In genomic region chr3:183692436-183692835, GRCh38 we compare ENCODE assay signal across 22 cellular contexts. TPM values are rescaled to one million over a fixed set of nuclear protein-coding genes. Genes with fewer than 3 reads are reported as not detected.
DNase-seq lines count a peak whose midpoint lies in the region; ATAC-seq, FAIRE-seq and TF ChIP-seq lines count a peak whose summit lies in the region.
"Had no signal": no experiment of that assay in that cellular context is flagged by ENCODE, and none has a peak within 500 bp of the region (broad histone marks: within the 10 kb centered on the region; RNA-seq: fewer than 3 reads in every experiment).

No MANE protein-coding gene starts in this region.

- POLR2A ChIA-PET in Panc1 (lab: Charles Lee): interaction anchor here (0.6 kb wide), 2 partner anchors 48 to 104 kb away, joined by 3 read pairs; no protein-coding TSS in a partner anchor

- H3K27ac ChIP-seq in Panc1 (ENCODE audit: low read length): no peak overlapping the region
- no peak overlapping the region for H3K27ac ChIP-seq in small intestine (ENCODE audit: low read depth in 1 of 2, low read length in 1 of 2)

- peaks cover 4% of the 10 kb centered on the region for H3K4me1 Mint-ChIP-seq in activated T-helper 17 cell treated with anti-CD3 and anti-CD28 coated beads, Interleukin-2, amount 50 U/mL, for 72 hours
- H3K4me1 Mint-ChIP-seq in CD14-positive monocyte: peaks cover 7% of the 10 kb centered on the region

- ATAC-seq in Panc1: peak; percentile 43
- ATAC-seq in activated T-helper 17 cell treated with anti-CD3 and anti-CD28 coated beads, Interleukin-2, amount 50 U/mL, for 72 hours (replicated peaks): no peak
- ATAC-seq: GM12878 had no signal

- no peaks in the 10 kb centered on the region for H3K27me3 ChIP-seq in H7 (ENCODE audit: control insufficient read depth, insufficient read depth, low read length)
- H3K27me3 ChIP-seq in Panc1 (ENCODE audit: control insufficient read depth, insufficient read depth, low read length): no peaks in the 10 kb centered on the region
- no peaks in the 10 kb centered on the region for H3K27me3 ChIP-seq in small intestine (ENCODE audit: control insufficient read depth in 2 of 2, insufficient read depth in 2 of 2, low read length in 2 of 2)

- BruUV-seq in Panc1 (replicated peaks; lab: Mats Ljungman, UMichigan): no TSS peak

- H3K4me1 ChIP-seq in Panc1 (ENCODE audit: control insufficient read depth, insufficient read depth, low read length) (no peaks in the 10 kb centered on the region), small intestine (ENCODE audit: control insufficient read depth in 2 of 2, insufficient read depth in 1 of 2, low read depth in 1 of 2, low read length in 1 of 2) (no peaks in the 10 kb centered on the region)

- TF ChIP-seq CTCF in Panc1 (IDR thresholded peaks at IDR 0.05) (no peak), CD14-positive monocyte (IDR thresholded peaks at IDR 0.05) (no peak)

- H3K27me3 Mint-ChIP-seq in activated T-helper 17 cell treated with anti-CD3 and anti-CD28 coated beads, Interleukin-2, amount 50 U/mL, for 72 hours: no peaks in the 10 kb centered on the region
- peaks cover 0 to 3% (median 0%) of the 10 kb centered on the region in 3 donors for H3K27me3 Mint-ChIP-seq in CD14-positive monocyte (ENCODE audit: low read depth in 3 of 3)
- H3K27me3 Mint-ChIP-seq: CD4-positive, alpha-beta memory T cell had no signal

- 84 to 89% (median 87%) methylated on average over 10 of the region's 10 CpGs for WGBS in small intestine, 3 donors

- DNase-seq in H7: peak; percentile 17
- DNase-seq in Panc1 (ENCODE audit: low read depth, low spot score): no peak
- DNase-seq in islet precursor cell: peak; percentile 79
- peak; percentile 26 for DNase-seq in small intestine
- no peak for DNase-seq in HCEC 1CT
- DNase-seq in CD14-positive monocyte (ENCODE audit: low spot score): no peak
- DNase-seq: CD4-positive, alpha-beta memory T cell; DMS79 treated with DMSO at 0.1 percent for 48 hours; GOT3; HFFc6; MM.1S; NCI-H1105 treated with DMSO at 0.1 percent for 48 hours; NCI-H187 treated with DMSO at 0.1 percent for 48 hours; NCI-H2171 treated with DMSO at 0.1 percent for 48 hours; NCI-H510A; SHP77 treated with DMSO at 0.1 percent for 48 hours had no signal

- H3K4me3 Mint-ChIP-seq in activated T-helper 17 cell treated with anti-CD3 and anti-CD28 coated beads, Interleukin-2, amount 50 U/mL, for 72 hours: no peak overlapping the region
- H3K4me3 Mint-ChIP-seq in CD14-positive monocyte: no peak overlapping the region
- H3K4me3 Mint-ChIP-seq: CD4-positive, alpha-beta memory T cell; HFFc6; T-helper 1 cell treated with Interleukin-12 subunit alpha and Interleukin-12 subunit beta and Interleukin-4 antibody, amounts not matched to agents 30 μg/mL and 1 μg/mL, for 36 hours had no signal

- H3K36me3 Mint-ChIP-seq in activated T-helper 17 cell treated with anti-CD3 and anti-CD28 coated beads, Interleukin-2, amount 50 U/mL, for 72 hours (ENCODE audit: low read depth): no peaks in the 10 kb centered on the region
- H3K36me3 Mint-ChIP-seq in CD14-positive monocyte: no peaks in the 10 kb centered on the region
- H3K36me3 Mint-ChIP-seq: CD4-positive, alpha-beta memory T cell had no signal

- H3K9me3 ChIP-seq in Panc1 (ENCODE audit: control insufficient read depth, insufficient read depth, low read depth, low read length) (no peaks in the 10 kb centered on the region), small intestine (ENCODE audit: control insufficient read depth, low read depth) (no peaks in the 10 kb centered on the region)

- in situ Hi-C loops in Panc1 (cut with HindIII; ENCODE audit: low pct_unique_long_range_greater_than_20kb, low sequenced_read_pairs): no loop called here

- no peak overlapping the region for H3K27ac Mint-ChIP-seq in activated T-helper 17 cell treated with anti-CD3 and anti-CD28 coated beads, Interleukin-2, amount 50 U/mL, for 72 hours
- no peak overlapping the region for H3K27ac Mint-ChIP-seq in CD14-positive monocyte
- H3K27ac Mint-ChIP-seq: CD4-positive, alpha-beta memory T cell; HFFc6; T-helper 1 cell treated with Interleukin-12 subunit alpha and Interleukin-12 subunit beta and Interleukin-4 antibody, amounts not matched to agents 30 μg/mL and 1 μg/mL, for 36 hours had no signal

- H3K36me3 ChIP-seq in H7 (replicated peaks; ENCODE audit: control insufficient read depth, insufficient read depth, low read length): no peaks in the 10 kb centered on the region
- no peaks in the 10 kb centered on the region for H3K36me3 ChIP-seq in Panc1 (ENCODE audit: control insufficient read depth, insufficient read depth, low read length)
- no peaks in the 10 kb centered on the region for H3K36me3 ChIP-seq in small intestine (ENCODE audit: control insufficient read depth in 2 of 2, insufficient read depth in 2 of 2, low read length in 2 of 2)

- H3K9me3 Mint-ChIP-seq in activated T-helper 17 cell treated with anti-CD3 and anti-CD28 coated beads, Interleukin-2, amount 50 U/mL, for 72 hours: no peaks in the 10 kb centered on the region
- peaks cover 0 to 6% (median 0%) of the 10 kb centered on the region in 7 donors for H3K9me3 Mint-ChIP-seq in CD14-positive monocyte
- H3K9me3 Mint-ChIP-seq: CD4-positive, alpha-beta memory T cell; HFFc6; T-helper 1 cell treated with Interleukin-12 subunit alpha and Interleukin-12 subunit beta and Interleukin-4 antibody, amounts not matched to agents 30 μg/mL and 1 μg/mL, for 36 hours had no signal

- CTCF ChIA-PET in Panc1 (lab: Charles Lee): no interaction called here

- FAIRE-seq in small intestine (lab: Jason Lieb, UNC): no peak
- FAIRE-seq: G401.6, GM12878, GM18507, RCC 7860 had no signal

- H3K4me3 ChIP-seq in H7 (ENCODE audit: insufficient read depth, low read depth, low read length) (no peak overlapping the region), Panc1 (ENCODE audit: low read depth in 2 of 2, low read length in 2 of 2) (no peak overlapping the region), small intestine (ENCODE audit: low read depth in 1 of 2, low read length in 2 of 2) (no peak overlapping the region)
- H3K4me3 ChIP-seq: GM12878 had no signal

- intact Hi-C loops in Panc1 (cut with micrococcal nuclease; ENCODE audit: unreplicated experiment): no loop called here
- intact Hi-C loops in CD14-positive monocyte (cut with micrococcal nuclease): no loop called here

RNA-seq across cellular contexts. Expression of gene YEATS2, which starts 5.2 kb away (rescaled TPM):
- 46.5 and 58.7 TPM in 2 replicates for total RNA-seq in H7 (2014; rRNA removed; shearing (Covaris generic))
- 33.8 TPM for total RNA-seq in Panc1 (2021; ENCODE audit: unreplicated experiment)
- 38.0 TPM for polyA plus RNA-seq in Panc1 (2012; ENCODE audit: insufficient read length)
- polyA plus RNA-seq in small intestine (1 to 10 TPM; 3.5 to 7.9 (median 4.0) TPM), CD14-positive monocyte (1 to 10 TPM; 4.2 to 5.0 TPM)
- total RNA-seq in activated T-helper 17 cell treated with anti-CD3 and anti-CD28 coated beads, Interleukin-2, amount 50 U/mL, for 72 hours: 100 to 1,000 TPM in 1 of 2 donors, 10 to 100 TPM in 1; 62.2 to 120 TPM

RNA-seq across cellular contexts. Expression of gene KLHL24, which starts 57.0 kb away (rescaled TPM):
- total RNA-seq in H7 (2014; rRNA removed; shearing (Covaris generic)): 27.9 and 48.7 TPM in 2 replicates
- total RNA-seq in Panc1 (2021; ENCODE audit: unreplicated experiment): 42.0 TPM
- polyA plus RNA-seq in Panc1 (2012; ENCODE audit: insufficient read length): 18.8 TPM
- polyA plus RNA-seq in small intestine: 10 to 100 TPM in 2 of 3 donors, 1 to 10 TPM in 1; 8.1 to 13.2 (median 11.6) TPM
- 10 to 100 TPM in 1 of 2 donors, 1 to 10 TPM in 1; 7.7 to 25.1 TPM for total RNA-seq in activated T-helper 17 cell treated with anti-CD3 and anti-CD28 coated beads, Interleukin-2, amount 50 U/mL, for 72 hours
- polyA plus RNA-seq in CD14-positive monocyte: 10 to 100 TPM; 24.1 to 31.4 TPM

Comparison
In these comparisons a context has a peak if more than half of its experiments do, and no peak if none do; other contexts are left out.
1. DNase-seq: peak in H7 (single experiment), islet precursor cell (single experiment) and small intestine (single experiment); none in Panc1 (single experiment), HCEC 1CT (single experiment) and CD14-positive monocyte (single experiment).